ENCODE assay signal across 17 cellular contexts in genomic region chr20:3559637-3560036, GRCh38.
DNase-seq lines count a peak whose midpoint lies in the region; FAIRE-seq and TF ChIP-seq lines count a peak whose summit lies in the region.
"Had no signal": no experiment of that assay in that cellular context is flagged by ENCODE, and none has a peak within 500 bp of the region (broad histone marks: within the 10 kb centered on the region; RNA-seq: fewer than 3 reads in every experiment).

No MANE protein-coding gene starts in this region.

- no peaks in the 10 kb centered on the region for H3K9me3 ChIP-seq in small intestine (ENCODE audit: control insufficient read depth, low read depth)
- H3K9me3 ChIP-seq: Peyer's patch had no signal

- DNase-seq in GM12891 (ENCODE audit: insufficient read length, low spot score) (no peak), NB4 (ENCODE audit: low read depth) (peak; percentile 14), small intestine (no peak), KBM-7 (no peak), CD14-positive monocyte (ENCODE audit: low spot score) (no peak)
- DNase-seq in activated CD4-positive, alpha-beta memory T cell treated with anti-CD3 and anti-CD28 coated beads, Interleukin-2, amount 10 ng/mL, durations not matched to agents 7 days and 5 days = no peak
- DNase-seq: CD8-positive, alpha-beta T cell; GOT3; NCI-H1105 treated with DMSO at 0.1 percent for 48 hours; NCI-H187 treated with DMSO at 0.1 percent for 48 hours; NCI-H526 treated with DMSO at 0.1 percent for 48 hours; NK-92 treated with Interleukin-12 subunit alpha and Interleukin-12 subunit beta, amount 100 ng/mL, for 24 hours; Peyer's patch; SHP77; T-helper 17 cell had no signal

- no peak overlapping the region for H3K4me3 ChIP-seq in NB4 (ENCODE audit: low read depth, low read length)
- no peak overlapping the region for H3K4me3 ChIP-seq in small intestine (ENCODE audit: low read depth in 1 of 2, low read length in 2 of 2)
- H3K4me3 ChIP-seq: K562, Peyer's patch had no signal

- no peaks in the 10 kb centered on the region for H3K4me1 ChIP-seq in small intestine (ENCODE audit: control insufficient read depth in 2 of 2, insufficient read depth in 1 of 2, low read depth in 1 of 2, low read length in 1 of 2)
- H3K4me1 ChIP-seq: Peyer's patch had no signal

- H3K4me3 Mint-ChIP-seq in activated CD4-positive, alpha-beta memory T cell treated with anti-CD3 and anti-CD28 coated beads, Interleukin-2, amount 10 ng/mL, durations not matched to agents 7 days and 5 days = no peak overlapping the region
- H3K4me3 Mint-ChIP-seq in CD14-positive monocyte = no peak overlapping the region
- H3K4me3 Mint-ChIP-seq: CD8-positive, alpha-beta T cell; T-helper 17 cell had no signal

- no peaks in the 10 kb centered on the region for H3K9me3 Mint-ChIP-seq in activated CD4-positive, alpha-beta memory T cell treated with anti-CD3 and anti-CD28 coated beads, Interleukin-2, amount 10 ng/mL, durations not matched to agents 7 days and 5 days
- H3K9me3 Mint-ChIP-seq in CD14-positive monocyte = no peaks in the 10 kb centered on the region
- H3K9me3 Mint-ChIP-seq: CD8-positive, alpha-beta T cell had no signal

- no peak overlapping the region for H3K27ac Mint-ChIP-seq in activated CD4-positive, alpha-beta memory T cell treated with anti-CD3 and anti-CD28 coated beads, Interleukin-2, amount 10 ng/mL, durations not matched to agents 7 days and 5 days
- peak overlapping the region in 1 of 7 donors; percentile 36 for H3K27ac Mint-ChIP-seq in CD14-positive monocyte
- H3K27ac Mint-ChIP-seq: CD8-positive, alpha-beta T cell had no signal

- H3K36me3 ChIP-seq in small intestine (ENCODE audit: control insufficient read depth in 2 of 2, insufficient read depth in 2 of 2, low read length in 2 of 2) = peaks cover 0 to 17% of the 10 kb centered on the region in 2 donors

- POLR2A ChIA-PET in activated CD4-positive, alpha-beta memory T cell treated with anti-CD3 and anti-CD28 coated beads, Interleukin-2, amount 10 ng/mL, durations not matched to agents 7 days and 5 days (lab: Charles Lee) = no interaction called here

- intact Hi-C loops in CD14-positive monocyte (cut with micrococcal nuclease) = loop anchor here in 1 of 2 donors (5.0 kb wide), 1 partner anchor 152 kb away; the partner anchor contains the start of gene DNAAF9

- CTCF ChIA-PET in activated CD4-positive, alpha-beta memory T cell treated with anti-CD3 and anti-CD28 coated beads, Interleukin-2, amount 10 ng/mL, durations not matched to agents 7 days and 5 days (lab: Charles Lee) = interaction anchor here (1.4 kb wide), 1 partner anchor 191 kb away, joined by 3 read pairs; no protein-coding TSS in a partner anchor

- no peak overlapping the region for H3K27ac ChIP-seq in small intestine (ENCODE audit: low read depth in 1 of 2, low read length in 1 of 2)
- H3K27ac ChIP-seq: Peyer's patch had no signal

- H3K4me1 Mint-ChIP-seq in activated CD4-positive, alpha-beta memory T cell treated with anti-CD3 and anti-CD28 coated beads, Interleukin-2, amount 10 ng/mL, durations not matched to agents 7 days and 5 days = no peaks in the 10 kb centered on the region
- peaks cover 42% of the 10 kb centered on the region for H3K4me1 Mint-ChIP-seq in CD14-positive monocyte

- in situ Hi-C loops in KBM-7 (cut with MboI; ENCODE audit: low pct_unique_long_range_greater_than_20kb, low sequenced_read_pairs) = no loop called here

- 84 to 100% (median 100%) methylated on average over 1 of the region's 1 CpG for WGBS in small intestine, 3 donors

- no peaks in the 10 kb centered on the region for H3K27me3 ChIP-seq in small intestine (ENCODE audit: control insufficient read depth in 2 of 2, insufficient read depth in 2 of 2, low read length in 2 of 2)
- H3K27me3 ChIP-seq: Peyer's patch had no signal

- FAIRE-seq in GM12891 (lab: Jason Lieb, UNC) (no peak), TTC549 (lab: Jason Lieb, UNC) (peak; percentile 7), small intestine (lab: Jason Lieb, UNC) (peak; percentile 36)
- FAIRE-seq: K562 had no signal

- no peak for TF ChIP-seq CTCF in NB4 (IDR thresholded peaks at IDR 0.05; ENCODE audit: low read depth, low read length)
- no peak for TF ChIP-seq CTCF in CD14-positive monocyte (IDR thresholded peaks at IDR 0.05)

- peaks cover 2% of the 10 kb centered on the region for H3K36me3 Mint-ChIP-seq in activated CD4-positive, alpha-beta memory T cell treated with anti-CD3 and anti-CD28 coated beads, Interleukin-2, amount 10 ng/mL, durations not matched to agents 7 days and 5 days (ENCODE audit: low read depth)
- peaks cover 17 to 18% of the 10 kb centered on the region in 2 donors for H3K36me3 Mint-ChIP-seq in CD14-positive monocyte

- no peak for TF ChIP-seq POLR2A in GM12891 (IDR thresholded peaks at IDR 0.05; ENCODE audit: low read depth, low read length)
- no peak for TF ChIP-seq POLR2A in NB4 (IDR thresholded peaks at IDR 0.05; ENCODE audit: extremely low read depth, insufficient read length)

- H3K27me3 Mint-ChIP-seq in activated CD4-positive, alpha-beta memory T cell treated with anti-CD3 and anti-CD28 coated beads, Interleukin-2, amount 10 ng/mL, durations not matched to agents 7 days and 5 days = no peaks in the 10 kb centered on the region
- H3K27me3 Mint-ChIP-seq in CD14-positive monocyte (ENCODE audit: low read depth in 3 of 3) = peaks cover 0 to 1% (median 0%) of the 10 kb centered on the region in 3 donors
- H3K27me3 Mint-ChIP-seq: T-helper 17 cell had no signal

TF ChIP-seq in GM12891, 5 proteins besides CTCF, POLR2A, EP300 and RAD21:
- peak; percentile 71 for TF ChIP-seq SPI1 (IDR thresholded peaks at IDR 0.05; ENCODE audit: low read depth, low read length)
- TF ChIP-seq TAF1 (IDR thresholded peaks at IDR 0.05; ENCODE audit: low read depth, low read length) = no peak
- no peak for TF ChIP-seq PAX5 (IDR thresholded peaks at IDR 0.05; ENCODE audit: insufficient read depth, low read length, severe bottlenecking)
- TF ChIP-seq POLR2AphosphoS5 (IDR thresholded peaks at IDR 0.05; ENCODE audit: low read depth, low read length) = no peak
- TF ChIP-seq POU2F2 (IDR thresholded peaks at IDR 0.05; ENCODE audit: low read depth, low read length) = no peak
TF ChIP-seq in GM12891: peak in this region for 1.
